10 cellular contexts compared by ENCODE assay signal in genomic region chr3:116614795-116615362, GRCh38.
DNase-seq lines count a peak whose midpoint lies in the region; ATAC-seq, FAIRE-seq and TF ChIP-seq lines count a peak whose summit lies in the region.
"Had no signal": no experiment of that assay in that cellular context is flagged by ENCODE, and none has a peak within 500 bp of the region (broad histone marks: within the 10 kb centered on the region; RNA-seq: fewer than 3 reads in every experiment).

No MANE protein-coding gene starts in this region.

- H4K91ac ChIP-seq in mesenchymal stem cell (ENCODE audit: low read length) = no peak overlapping the region

- no peaks in the 10 kb centered on the region for H3K4me1 Mint-ChIP-seq in HFFc6 (ENCODE audit: low read depth)

- H3K4me3 ChIP-seq in RWPE2 (ENCODE audit: severe bottlenecking) (no peak overlapping the region), mesenchymal stem cell (ENCODE audit: insufficient read depth in 1 of 2, low read depth in 1 of 2, low read length in 2 of 2) (no peak overlapping the region), esophagus muscularis mucosa (no peak overlapping the region), prostate gland (no peak overlapping the region)
- H3K4me3 ChIP-seq: ascending aorta had no signal

- intact Hi-C loops in esophagus muscularis mucosa (cut with DNase I) (no loop called here), prostate gland (cut with DNase I) (no loop called here)

- no peak overlapping the region for H3K27ac Mint-ChIP-seq in HFFc6

- H2BK15ac ChIP-seq in mesenchymal stem cell (ENCODE audit: low read depth, poor library complexity, severe bottlenecking) = no peak overlapping the region

- peak; percentile 95 for FAIRE-seq in G401.6 (lab: Jason Lieb, UNC)

- H3K4me1 ChIP-seq in RWPE2 (ENCODE audit: insufficient read depth, poor library complexity, severe bottlenecking) (no peaks in the 10 kb centered on the region), mesenchymal stem cell (ENCODE audit: control insufficient read depth, insufficient read depth, low read depth, low read length) (no peaks in the 10 kb centered on the region), esophagus muscularis mucosa (no peaks in the 10 kb centered on the region), prostate gland (replicated peaks) (no peaks in the 10 kb centered on the region)
- H3K4me1 ChIP-seq: ascending aorta had no signal

- ATAC-seq in RWPE2 (ENCODE audit: low read depth) = peak; percentile 57; the same call in 1 of the 3 replicates
- no peak for ATAC-seq in left lobe of liver

- H4K8ac ChIP-seq in mesenchymal stem cell (ENCODE audit: low read length) = no peak overlapping the region

- no peak overlapping the region for H3K9ac ChIP-seq in mesenchymal stem cell (ENCODE audit: low read length)

- H3K9me3 Mint-ChIP-seq in HFFc6 = peaks cover 26% of the 10 kb centered on the region

- no peak overlapping the region for H3K14ac ChIP-seq in mesenchymal stem cell (ENCODE audit: low read length in 2 of 2)

- WGBS in mesenchymal stem cell = 69% methylated on average over 4 of the region's 4 CpGs
- WGBS in esophagus muscularis mucosa = 61% methylated on average over 4 of the region's 4 CpGs
- WGBS in prostate gland = 47% methylated on average over 4 of the region's 4 CpGs

- TF ChIP-seq EP300 in esophagus muscularis mucosa (IDR thresholded peaks at IDR 0.05) = no peak

- H3K4me3 Mint-ChIP-seq in HFFc6 = no peak overlapping the region

- H2BK5ac ChIP-seq in mesenchymal stem cell (ENCODE audit: low read depth, low read length, poor library complexity, severe bottlenecking) = no peak overlapping the region

- no peaks in the 10 kb centered on the region for H3K27me3 Mint-ChIP-seq in HFFc6 (ENCODE audit: insufficient read depth)

- H3K79me1 ChIP-seq in mesenchymal stem cell (replicated peaks; ENCODE audit: low read length, poor library complexity, severe bottlenecking) = no peaks in the 10 kb centered on the region

- peak overlapping the region; percentile 42 for H2AFZ ChIP-seq in mesenchymal stem cell (ENCODE audit: low read depth, low read length)

- H3K27me3 ChIP-seq in RWPE2 (ENCODE audit: insufficient read depth, poor library complexity, severe bottlenecking) = peaks cover 3% of the 10 kb centered on the region
- H3K27me3 ChIP-seq in mesenchymal stem cell (ENCODE audit: control insufficient read depth in 1 of 2, insufficient read depth in 1 of 2, low read length in 2 of 2) = peaks cover 0 to 3% of the 10 kb centered on the region in 2 experiments
- H3K27me3 ChIP-seq in esophagus muscularis mucosa = no peaks in the 10 kb centered on the region
- no peaks in the 10 kb centered on the region for H3K27me3 ChIP-seq in prostate gland (replicated peaks; ENCODE audit: insufficient read depth)
- H3K27me3 ChIP-seq: ascending aorta had no signal

- no peak overlapping the region for H3K23ac ChIP-seq in mesenchymal stem cell (ENCODE audit: low read length in 2 of 2)

- no peak overlapping the region for H3K18ac ChIP-seq in mesenchymal stem cell (ENCODE audit: low read depth in 1 of 2, low read length in 2 of 2)

- no peak for TF ChIP-seq POLR2A in esophagus muscularis mucosa (IDR thresholded peaks at IDR 0.05; ENCODE audit: low read depth)
- no peak for TF ChIP-seq POLR2A in prostate gland (IDR thresholded peaks at IDR 0.05)

- H3K4ac ChIP-seq in mesenchymal stem cell (ENCODE audit: low read depth in 1 of 2, low read length in 2 of 2) = no peak overlapping the region

- no peak for DNase-seq in HFFc6
- no peak for DNase-seq in RWPE2 (ENCODE audit: low spot score)
- DNase-seq in mesenchymal stem cell = peak; percentile 22
- no peak for DNase-seq in esophagus muscularis mucosa (ENCODE audit: extremely low spot score)
- DNase-seq in left lobe of liver (ENCODE audit: low spot score) = no peak
- DNase-seq in prostate gland (ENCODE audit: low spot score) = no peak
- no peak for DNase-seq in activated CD4-positive, CD25-positive, alpha-beta regulatory T cell treated with anti-CD3 and anti-CD28 coated beads, Interleukin-2, amount 50 U/mL, for 72 hours
- DNase-seq: RPMI8226 had no signal

- H3K36me3 ChIP-seq in RWPE2 (ENCODE audit: low read depth) (no peaks in the 10 kb centered on the region), mesenchymal stem cell (ENCODE audit: control insufficient read depth in 1 of 2, insufficient read depth in 2 of 2, low read depth in 1 of 2, low read length in 2 of 2) (no peaks in the 10 kb centered on the region), esophagus muscularis mucosa (no peaks in the 10 kb centered on the region), prostate gland (no peaks in the 10 kb centered on the region)
- H3K36me3 ChIP-seq: ascending aorta had no signal

- H3K4me2 ChIP-seq in mesenchymal stem cell (ENCODE audit: low read length, poor library complexity, severe bottlenecking) = no peak overlapping the region

- no peak overlapping the region for H2BK12ac ChIP-seq in mesenchymal stem cell (ENCODE audit: low read length in 2 of 2)

- H2BK120ac ChIP-seq in mesenchymal stem cell (ENCODE audit: low read depth, low read length) = no peak overlapping the region

- H2AK5ac ChIP-seq in mesenchymal stem cell (ENCODE audit: low read length, severe bottlenecking) = no peak overlapping the region

- TF ChIP-seq CTCF in HFFc6 (IDR thresholded peaks at IDR 0.05) (peak; percentile 57), RWPE2 (IDR thresholded peaks at IDR 0.05; ENCODE audit: poor library complexity, severe bottlenecking) (peak; percentile 43), esophagus muscularis mucosa (IDR thresholded peaks at IDR 0.05) (peak in 1 of 3 experiments; percentile 3), prostate gland (IDR thresholded peaks at IDR 0.05) (peak in 1 of 4 experiments; percentile 27)

- H3K27ac ChIP-seq in RWPE2 (ENCODE audit: poor library complexity, severe bottlenecking) = no peak overlapping the region
- H3K27ac ChIP-seq in mesenchymal stem cell (ENCODE audit: low read length, poor library complexity, severe bottlenecking) = no peak overlapping the region
- no peak overlapping the region for H3K27ac ChIP-seq in esophagus muscularis mucosa (replicated peaks in 1 of 4)
- H3K27ac ChIP-seq in prostate gland = no peak overlapping the region
- H3K27ac ChIP-seq: ascending aorta had no signal

- no peaks in the 10 kb centered on the region for H3K36me3 Mint-ChIP-seq in HFFc6 (ENCODE audit: low read depth)

- no peaks in the 10 kb centered on the region for H3K9me3 ChIP-seq in RWPE2 (ENCODE audit: severe bottlenecking)
- no peaks in the 10 kb centered on the region for H3K9me3 ChIP-seq in mesenchymal stem cell (ENCODE audit: control insufficient read depth, low read length)
- H3K9me3 ChIP-seq in esophagus muscularis mucosa = peaks cover 0 to 1% (median 0%) of the 10 kb centered on the region in 4 donors
- H3K9me3 ChIP-seq in prostate gland = no peaks in the 10 kb centered on the region
- H3K9me3 ChIP-seq: ascending aorta had no signal
